1 cellular context compared by ENCODE assay signal in the genomic region with DNA sequence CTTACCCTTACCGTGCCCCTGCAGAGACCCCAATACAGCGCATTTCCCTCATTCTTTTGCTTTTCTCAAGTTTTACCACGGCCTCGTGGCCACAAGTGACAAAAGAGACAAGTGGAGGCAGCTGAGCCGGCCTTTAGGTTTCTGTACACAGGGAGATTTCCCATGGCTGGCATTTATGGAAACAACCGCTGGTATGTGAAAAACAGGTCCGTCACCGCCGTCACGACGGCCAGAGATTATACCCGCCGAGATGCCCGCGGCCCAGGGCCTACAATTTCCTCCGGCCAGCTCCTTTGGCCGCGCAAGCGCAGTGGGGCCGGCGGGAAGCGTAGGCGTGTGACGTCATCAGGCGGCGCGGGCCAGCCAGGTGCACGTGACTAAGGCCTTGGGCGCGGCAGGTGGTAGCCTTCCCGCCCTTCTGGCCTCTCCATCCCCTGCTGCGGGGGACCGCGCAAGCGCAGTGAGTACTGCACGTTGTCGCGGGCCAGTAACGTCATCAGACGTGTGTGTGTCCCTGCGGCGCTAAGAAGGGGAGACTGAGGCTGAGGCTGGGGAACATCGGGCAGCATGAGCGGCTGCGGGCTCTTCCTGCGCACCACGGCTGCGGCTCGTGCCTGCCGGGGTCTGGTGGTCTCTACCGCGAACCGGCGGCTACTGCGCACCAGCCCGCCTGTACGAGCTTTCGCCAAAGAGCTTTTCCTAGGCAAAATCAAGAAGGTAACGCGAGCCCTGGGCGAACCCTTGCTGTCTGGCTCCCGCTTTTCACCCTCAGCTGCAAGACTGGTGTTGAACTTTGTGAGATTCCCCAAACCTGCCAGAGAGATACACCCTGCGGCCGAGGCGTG.
TF ChIP-seq lines count a peak whose summit lies in the region.

A gene (plus strand): TSS at position 496 of the 845 bp plus-strand sequence. CDS start 72 bp downstream, at position 568.

TF ChIP-seq in K562, 482 proteins besides CTCF, POLR2A, EP300 and RAD21 (continued from another document and continues in another):
- TF ChIP-seq, protein P1, sequence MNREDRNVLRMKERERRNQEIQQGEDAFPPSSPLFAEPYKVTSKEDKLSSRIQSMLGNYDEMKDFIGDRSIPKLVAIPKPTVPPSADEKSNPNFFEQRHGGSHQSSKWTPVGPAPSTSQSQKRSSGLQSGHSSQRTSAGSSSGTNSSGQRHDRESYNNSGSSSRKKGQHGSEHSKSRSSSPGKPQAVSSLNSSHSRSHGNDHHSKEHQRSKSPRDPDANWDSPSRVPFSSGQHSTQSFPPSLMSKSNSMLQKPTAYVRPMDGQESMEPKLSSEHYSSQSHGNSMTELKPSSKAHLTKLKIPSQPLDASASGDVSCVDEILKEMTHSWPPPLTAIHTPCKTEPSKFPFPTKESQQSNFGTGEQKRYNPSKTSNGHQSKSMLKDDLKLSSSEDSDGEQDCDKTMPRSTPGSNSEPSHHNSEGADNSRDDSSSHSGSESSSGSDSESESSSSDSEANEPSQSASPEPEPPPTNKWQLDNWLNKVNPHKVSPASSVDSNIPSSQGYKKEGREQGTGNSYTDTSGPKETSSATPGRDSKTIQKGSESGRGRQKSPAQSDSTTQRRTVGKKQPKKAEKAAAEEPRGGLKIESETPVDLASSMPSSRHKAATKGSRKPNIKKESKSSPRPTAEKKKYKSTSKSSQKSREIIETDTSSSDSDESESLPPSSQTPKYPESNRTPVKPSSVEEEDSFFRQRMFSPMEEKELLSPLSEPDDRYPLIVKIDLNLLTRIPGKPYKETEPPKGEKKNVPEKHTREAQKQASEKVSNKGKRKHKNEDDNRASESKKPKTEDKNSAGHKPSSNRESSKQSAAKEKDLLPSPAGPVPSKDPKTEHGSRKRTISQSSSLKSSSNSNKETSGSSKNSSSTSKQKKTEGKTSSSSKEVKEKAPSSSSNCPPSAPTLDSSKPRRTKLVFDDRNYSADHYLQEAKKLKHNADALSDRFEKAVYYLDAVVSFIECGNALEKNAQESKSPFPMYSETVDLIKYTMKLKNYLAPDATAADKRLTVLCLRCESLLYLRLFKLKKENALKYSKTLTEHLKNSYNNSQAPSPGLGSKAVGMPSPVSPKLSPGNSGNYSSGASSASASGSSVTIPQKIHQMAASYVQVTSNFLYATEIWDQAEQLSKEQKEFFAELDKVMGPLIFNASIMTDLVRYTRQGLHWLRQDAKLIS (CRISPR knock-in tag; IDR thresholded peaks at IDR 0.05), result peak; percentile 73; the same call in 1 of the 2 replicates
- TF ChIP-seq NR2C2 (CRISPR knock-in tag; IDR thresholded peaks at IDR 0.05) (no peak), NR2C2 (tag; IDR thresholded peaks at IDR 0.05) (peak; percentile 79), L3MBTL2 (IDR thresholded peaks at IDR 0.05) (peak; percentile 98), ZNF583 (CRISPR knock-in tag; IDR thresholded peaks at IDR 0.05) (no peak), ZEB2 (IDR thresholded peaks at IDR 0.05) (peak; percentile 49; the same call in 1 of the 2 replicates), TBL1XR1 (IDR thresholded peaks at IDR 0.05; ENCODE audit: low read length in 2 of 2) (peak in 1 of 2 experiments; percentile 77; a peak in 2 of 4 replicates), RBFOX2 (IDR thresholded peaks at IDR 0.05; ENCODE audit: low read depth, low read length) (peak; percentile 89), ERF (CRISPR knock-in tag; IDR thresholded peaks at IDR 0.05) (peak; percentile 26; the same call in 1 of the 2 replicates), ZNF384 (IDR thresholded peaks at IDR 0.05; ENCODE audit: low read depth, low read length) (no peak), ZNF124 (CRISPR knock-in tag; IDR thresholded peaks at IDR 0.05) (peak; percentile 85), NFRKB (IDR thresholded peaks at IDR 0.05; ENCODE audit: low read depth) (0 out of 2 replicates have a peak, but pooled peaks have one; percentile 28), KLF6 (CRISPR knock-in tag; IDR thresholded peaks at IDR 0.05; ENCODE audit: borderline replicate concordance) (peak; percentile 88; the same call in 1 of the 2 replicates), ZNF408 (CRISPR knock-in tag; IDR thresholded peaks at IDR 0.05; ENCODE audit: low read depth) (no peak), KAT8 (IDR thresholded peaks at IDR 0.05; ENCODE audit: low read depth) (no peak), POLR2G (IDR thresholded peaks at IDR 0.05; ENCODE audit: low read depth, low read length) (peak; percentile 87), ARID2 (IDR thresholded peaks at IDR 0.05) (no peak), TCF3 (CRISPR knock-in tag; IDR thresholded peaks at IDR 0.05) (peak; percentile 41), ZNF431 (CRISPR knock-in tag; IDR thresholded peaks at IDR 0.05) (peak; percentile 61; the same call in 1 of the 2 replicates), MAFF (IDR thresholded peaks at IDR 0.05; ENCODE audit: low read length) (no peak), C11orf30 (IDR thresholded peaks at IDR 0.05; ENCODE audit: low read depth) (peak; percentile 94), MAFK (IDR thresholded peaks at IDR 0.05; ENCODE audit: low read length) (peak; percentile 2; the same call in 1 of the 2 replicates), MTA1 (IDR thresholded peaks at IDR 0.05; ENCODE audit: borderline replicate concordance) (peak; percentile 98), SMC3 (conservative IDR thresholded peaks at IDR 0.05; ENCODE audit: insufficient read depth, low read depth, low read length) (no peak), HOXB6 (CRISPR knock-in tag; IDR thresholded peaks at IDR 0.05; ENCODE audit: borderline replicate concordance) (no peak), TRIM24 (IDR thresholded peaks at IDR 0.05) (0 out of 4 replicates have a peak, but pooled peaks of 1 of the 2 experiments have one; percentile 19), CCNT2 (IDR thresholded peaks at IDR 0.05; ENCODE audit: borderline replicate concordance, extremely low read depth, insufficient read length, low read depth, low read length) (peak; percentile 63), CTBP1 (IDR thresholded peaks at IDR 0.05; ENCODE audit: borderline replicate concordance) (peak; percentile 91; the same call in 1 of the 2 replicates), RBM34 (IDR thresholded peaks at IDR 0.05; ENCODE audit: borderline replicate concordance, insufficient read depth, low read length) (no peak), SMAD3 (CRISPR knock-in tag; conservative IDR thresholded peaks at IDR 0.05) (no peak), MCM2 (IDR thresholded peaks at IDR 0.05; ENCODE audit: low read depth) (no peak), YBX1 (IDR thresholded peaks at IDR 0.05) (no peak), ZNF436 (CRISPR knock-in tag; IDR thresholded peaks at IDR 0.05) (no peak), ZBTB1 (CRISPR knock-in tag; IDR thresholded peaks at IDR 0.05; ENCODE audit: borderline replicate concordance, low read depth) (0 out of 2 replicates have a peak, but pooled peaks have one; percentile 77)
- TF ChIP-seq, protein P2, sequence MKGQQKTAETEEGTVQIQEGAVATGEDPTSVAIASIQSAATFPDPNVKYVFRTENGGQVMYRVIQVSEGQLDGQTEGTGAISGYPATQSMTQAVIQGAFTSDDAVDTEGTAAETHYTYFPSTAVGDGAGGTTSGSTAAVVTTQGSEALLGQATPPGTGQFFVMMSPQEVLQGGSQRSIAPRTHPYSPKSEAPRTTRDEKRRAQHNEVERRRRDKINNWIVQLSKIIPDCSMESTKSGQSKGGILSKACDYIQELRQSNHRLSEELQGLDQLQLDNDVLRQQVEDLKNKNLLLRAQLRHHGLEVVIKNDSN (CRISPR knock-in tag; IDR thresholded peaks at IDR 0.05), result peak; percentile 99
- TF ChIP-seq, protein P3, sequence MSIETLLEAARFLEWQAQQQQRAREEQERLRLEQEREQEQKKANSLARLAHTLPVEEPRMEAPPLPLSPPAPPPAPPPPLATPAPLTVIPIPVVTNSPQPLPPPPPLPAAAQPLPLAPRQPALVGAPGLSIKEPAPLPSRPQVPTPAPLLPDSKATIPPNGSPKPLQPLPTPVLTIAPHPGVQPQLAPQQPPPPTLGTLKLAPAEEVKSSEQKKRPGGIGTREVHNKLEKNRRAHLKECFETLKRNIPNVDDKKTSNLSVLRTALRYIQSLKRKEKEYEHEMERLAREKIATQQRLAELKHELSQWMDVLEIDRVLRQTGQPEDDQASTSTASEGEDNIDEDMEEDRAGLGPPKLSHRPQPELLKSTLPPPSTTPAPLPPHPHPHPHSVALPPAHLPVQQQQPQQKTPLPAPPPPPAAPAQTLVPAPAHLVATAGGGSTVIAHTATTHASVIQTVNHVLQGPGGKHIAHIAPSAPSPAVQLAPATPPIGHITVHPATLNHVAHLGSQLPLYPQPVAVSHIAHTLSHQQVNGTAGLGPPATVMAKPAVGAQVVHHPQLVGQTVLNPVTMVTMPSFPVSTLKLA (conservative IDR thresholded peaks at IDR 0.05), result peak; percentile 93 to 97
- TF ChIP-seq, protein P4, sequence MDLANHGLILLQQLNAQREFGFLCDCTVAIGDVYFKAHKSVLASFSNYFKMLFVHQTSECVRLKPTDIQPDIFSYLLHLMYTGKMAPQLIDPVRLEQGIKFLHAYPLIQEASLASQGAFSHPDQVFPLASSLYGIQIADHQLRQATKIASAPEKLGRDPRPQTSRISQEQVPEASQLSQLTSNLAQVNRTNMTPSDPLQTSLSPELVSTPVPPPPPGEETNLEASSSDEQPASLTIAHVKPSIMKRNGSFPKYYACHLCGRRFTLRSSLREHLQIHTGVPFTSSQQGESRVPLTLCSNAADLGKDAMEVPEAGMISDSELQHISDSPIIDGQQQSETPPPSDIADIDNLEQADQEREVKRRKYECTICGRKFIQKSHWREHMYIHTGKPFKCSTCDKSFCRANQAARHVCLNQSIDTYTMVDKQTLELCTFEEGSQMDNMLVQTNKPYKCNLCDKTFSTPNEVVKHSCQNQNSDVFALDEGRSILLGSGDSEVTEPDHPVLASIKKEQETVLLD (IDR thresholded peaks at IDR 0.05), result peak; percentile 93
- TF ChIP-seq, protein P5, sequence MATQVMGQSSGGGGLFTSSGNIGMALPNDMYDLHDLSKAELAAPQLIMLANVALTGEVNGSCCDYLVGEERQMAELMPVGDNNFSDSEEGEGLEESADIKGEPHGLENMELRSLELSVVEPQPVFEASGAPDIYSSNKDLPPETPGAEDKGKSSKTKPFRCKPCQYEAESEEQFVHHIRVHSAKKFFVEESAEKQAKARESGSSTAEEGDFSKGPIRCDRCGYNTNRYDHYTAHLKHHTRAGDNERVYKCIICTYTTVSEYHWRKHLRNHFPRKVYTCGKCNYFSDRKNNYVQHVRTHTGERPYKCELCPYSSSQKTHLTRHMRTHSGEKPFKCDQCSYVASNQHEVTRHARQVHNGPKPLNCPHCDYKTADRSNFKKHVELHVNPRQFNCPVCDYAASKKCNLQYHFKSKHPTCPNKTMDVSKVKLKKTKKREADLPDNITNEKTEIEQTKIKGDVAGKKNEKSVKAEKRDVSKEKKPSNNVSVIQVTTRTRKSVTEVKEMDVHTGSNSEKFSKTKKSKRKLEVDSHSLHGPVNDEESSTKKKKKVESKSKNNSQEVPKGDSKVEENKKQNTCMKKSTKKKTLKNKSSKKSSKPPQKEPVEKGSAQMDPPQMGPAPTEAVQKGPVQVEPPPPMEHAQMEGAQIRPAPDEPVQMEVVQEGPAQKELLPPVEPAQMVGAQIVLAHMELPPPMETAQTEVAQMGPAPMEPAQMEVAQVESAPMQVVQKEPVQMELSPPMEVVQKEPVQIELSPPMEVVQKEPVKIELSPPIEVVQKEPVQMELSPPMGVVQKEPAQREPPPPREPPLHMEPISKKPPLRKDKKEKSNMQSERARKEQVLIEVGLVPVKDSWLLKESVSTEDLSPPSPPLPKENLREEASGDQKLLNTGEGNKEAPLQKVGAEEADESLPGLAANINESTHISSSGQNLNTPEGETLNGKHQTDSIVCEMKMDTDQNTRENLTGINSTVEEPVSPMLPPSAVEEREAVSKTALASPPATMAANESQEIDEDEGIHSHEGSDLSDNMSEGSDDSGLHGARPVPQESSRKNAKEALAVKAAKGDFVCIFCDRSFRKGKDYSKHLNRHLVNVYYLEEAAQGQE (CRISPR knock-in tag; IDR thresholded peaks at IDR 0.05; ENCODE audit: low read depth), result no peak
- TF ChIP-seq, protein P6, sequence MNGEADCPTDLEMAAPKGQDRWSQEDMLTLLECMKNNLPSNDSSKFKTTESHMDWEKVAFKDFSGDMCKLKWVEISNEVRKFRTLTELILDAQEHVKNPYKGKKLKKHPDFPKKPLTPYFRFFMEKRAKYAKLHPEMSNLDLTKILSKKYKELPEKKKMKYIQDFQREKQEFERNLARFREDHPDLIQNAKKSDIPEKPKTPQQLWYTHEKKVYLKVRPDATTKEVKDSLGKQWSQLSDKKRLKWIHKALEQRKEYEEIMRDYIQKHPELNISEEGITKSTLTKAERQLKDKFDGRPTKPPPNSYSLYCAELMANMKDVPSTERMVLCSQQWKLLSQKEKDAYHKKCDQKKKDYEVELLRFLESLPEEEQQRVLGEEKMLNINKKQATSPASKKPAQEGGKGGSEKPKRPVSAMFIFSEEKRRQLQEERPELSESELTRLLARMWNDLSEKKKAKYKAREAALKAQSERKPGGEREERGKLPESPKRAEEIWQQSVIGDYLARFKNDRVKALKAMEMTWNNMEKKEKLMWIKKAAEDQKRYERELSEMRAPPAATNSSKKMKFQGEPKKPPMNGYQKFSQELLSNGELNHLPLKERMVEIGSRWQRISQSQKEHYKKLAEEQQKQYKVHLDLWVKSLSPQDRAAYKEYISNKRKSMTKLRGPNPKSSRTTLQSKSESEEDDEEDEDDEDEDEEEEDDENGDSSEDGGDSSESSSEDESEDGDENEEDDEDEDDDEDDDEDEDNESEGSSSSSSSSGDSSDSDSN (IDR thresholded peaks at IDR 0.05; ENCODE audit: borderline replicate concordance in 1 of 2, low read depth in 2 of 2, low read length in 2 of 2), result no peak
- TF ChIP-seq, protein P7, sequence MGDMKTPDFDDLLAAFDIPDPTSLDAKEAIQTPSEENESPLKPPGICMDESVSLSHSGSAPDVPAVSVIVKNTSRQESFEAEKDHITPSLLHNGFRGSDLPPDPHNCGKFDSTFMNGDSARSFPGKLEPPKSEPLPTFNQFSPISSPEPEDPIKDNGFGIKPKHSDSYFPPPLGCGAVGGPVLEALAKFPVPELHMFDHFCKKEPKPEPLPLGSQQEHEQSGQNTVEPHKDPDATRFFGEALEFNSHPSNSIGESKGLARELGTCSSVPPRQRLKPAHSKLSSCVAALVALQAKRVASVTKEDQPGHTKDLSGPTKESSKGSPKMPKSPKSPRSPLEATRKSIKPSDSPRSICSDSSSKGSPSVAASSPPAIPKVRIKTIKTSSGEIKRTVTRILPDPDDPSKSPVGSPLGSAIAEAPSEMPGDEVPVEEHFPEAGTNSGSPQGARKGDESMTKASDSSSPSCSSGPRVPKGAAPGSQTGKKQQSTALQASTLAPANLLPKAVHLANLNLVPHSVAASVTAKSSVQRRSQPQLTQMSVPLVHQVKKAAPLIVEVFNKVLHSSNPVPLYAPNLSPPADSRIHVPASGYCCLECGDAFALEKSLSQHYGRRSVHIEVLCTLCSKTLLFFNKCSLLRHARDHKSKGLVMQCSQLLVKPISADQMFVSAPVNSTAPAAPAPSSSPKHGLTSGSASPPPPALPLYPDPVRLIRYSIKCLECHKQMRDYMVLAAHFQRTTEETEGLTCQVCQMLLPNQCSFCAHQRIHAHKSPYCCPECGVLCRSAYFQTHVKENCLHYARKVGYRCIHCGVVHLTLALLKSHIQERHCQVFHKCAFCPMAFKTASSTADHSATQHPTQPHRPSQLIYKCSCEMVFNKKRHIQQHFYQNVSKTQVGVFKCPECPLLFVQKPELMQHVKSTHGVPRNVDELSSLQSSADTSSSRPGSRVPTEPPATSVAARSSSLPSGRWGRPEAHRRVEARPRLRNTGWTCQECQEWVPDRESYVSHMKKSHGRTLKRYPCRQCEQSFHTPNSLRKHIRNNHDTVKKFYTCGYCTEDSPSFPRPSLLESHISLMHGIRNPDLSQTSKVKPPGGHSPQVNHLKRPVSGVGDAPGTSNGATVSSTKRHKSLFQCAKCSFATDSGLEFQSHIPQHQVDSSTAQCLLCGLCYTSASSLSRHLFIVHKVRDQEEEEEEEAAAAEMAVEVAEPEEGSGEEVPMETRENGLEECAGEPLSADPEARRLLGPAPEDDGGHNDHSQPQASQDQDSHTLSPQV (IDR thresholded peaks at IDR 0.05), result peak; percentile 40; the same call in 1 of the 2 replicates
